8 cellular contexts compared by ENCODE assay signal in the genomic region with DNA sequence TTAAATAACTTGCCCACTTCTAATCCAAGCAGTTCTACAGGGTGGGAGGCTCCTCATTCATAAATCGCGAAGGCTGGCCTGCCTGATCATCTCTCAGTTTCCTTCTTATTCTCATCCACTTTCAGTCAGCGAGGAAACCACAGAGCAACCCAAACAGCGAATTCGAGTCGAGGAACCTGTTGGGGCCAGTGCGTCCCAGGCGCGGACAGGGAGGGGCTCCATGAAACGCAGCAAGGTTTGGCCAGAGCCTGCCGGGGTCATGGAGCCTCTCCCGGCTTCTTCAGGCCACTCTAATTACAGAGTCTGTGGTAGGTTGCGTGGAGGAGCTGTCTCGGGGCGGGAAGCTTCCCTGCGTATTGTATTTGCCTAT. TPM values are rescaled to one million over a fixed set of nuclear protein-coding genes. Genes with fewer than 3 reads are reported as not detected.
DNase-seq lines count a peak whose midpoint lies in the region; ATAC-seq and FAIRE-seq lines count a peak whose summit lies in the region.

No MANE protein-coding gene starts in this region.

- peaks cover 4% of the 10 kb centered on the region for H3K4me1 ChIP-seq in iPS-18a (ENCODE audit: control insufficient read depth, low read depth, low read length)
- peaks cover 0 to 2% of the 10 kb centered on the region in 2 donors for H3K4me1 ChIP-seq in small intestine (ENCODE audit: control insufficient read depth in 2 of 2, insufficient read depth in 1 of 2, low read depth in 1 of 2, low read length in 1 of 2)

- H3K27me3 Mint-ChIP-seq in activated naive CD8-positive, alpha-beta T cell treated with anti-CD3 and anti-CD28 coated beads for 36 hours = peaks cover 50% of the 10 kb centered on the region

- H3K27ac Mint-ChIP-seq in activated naive CD8-positive, alpha-beta T cell treated with anti-CD3 and anti-CD28 coated beads for 36 hours = peak overlapping the region; percentile 81

- peaks cover 23% of the 10 kb centered on the region for H3K4me1 Mint-ChIP-seq in activated naive CD8-positive, alpha-beta T cell treated with anti-CD3 and anti-CD28 coated beads for 36 hours

- WGBS in small intestine, 3 donors = 5 to 11% (median 9%) methylated on average over 16 of the region's 16 CpGs

- peak overlapping the region; percentile 73 for H3K9ac ChIP-seq in iPS-18a (ENCODE audit: low read length)

- H3K27ac ChIP-seq in iPS-18a (ENCODE audit: low read length) (peak overlapping the region; percentile 86), small intestine (ENCODE audit: low read depth in 1 of 2, low read length in 1 of 2) (peak overlapping the region in 1 of 2 donors; percentile 82)

- H3K4me3 ChIP-seq in iPS-18a (ENCODE audit: low read length) (peak overlapping the region; percentile 67), small intestine (ENCODE audit: low read depth in 1 of 2, low read length in 2 of 2) (peak overlapping the region; percentile 8 to 56)

- H3K36me3 ChIP-seq in iPS-18a (ENCODE audit: control insufficient read depth, low read depth, low read length) (no peaks in the 10 kb centered on the region), small intestine (ENCODE audit: control insufficient read depth in 2 of 2, insufficient read depth in 2 of 2, low read length in 2 of 2) (no peaks in the 10 kb centered on the region)

- H3K36me3 Mint-ChIP-seq in activated naive CD8-positive, alpha-beta T cell treated with anti-CD3 and anti-CD28 coated beads for 36 hours = no peaks in the 10 kb centered on the region

- ATAC-seq in GM18517 (IDR thresholded peaks at IDR 0.05; ENCODE audit: unreplicated experiment) (peak; percentile 1), HG03439 (IDR thresholded peaks at IDR 0.05; ENCODE audit: unreplicated experiment) (peak; percentile 10), HG03521 (IDR thresholded peaks at IDR 0.05; ENCODE audit: unreplicated experiment) (no peak)

- H3K27me3 ChIP-seq in iPS-18a (ENCODE audit: control insufficient read depth, insufficient read depth, low read length) = peaks cover 56% of the 10 kb centered on the region
- peaks cover 3 to 15% of the 10 kb centered on the region in 2 donors for H3K27me3 ChIP-seq in small intestine (ENCODE audit: control insufficient read depth in 2 of 2, insufficient read depth in 2 of 2, low read length in 2 of 2)

- H3K4me3 Mint-ChIP-seq in activated naive CD8-positive, alpha-beta T cell treated with anti-CD3 and anti-CD28 coated beads for 36 hours = peak overlapping the region; percentile 82

- FAIRE-seq in small intestine (lab: Jason Lieb, UNC) = no peak

- DNase-seq in activated naive CD8-positive, alpha-beta T cell treated with anti-CD3 and anti-CD28 coated beads for 36 hours = peak; percentile 36
- peak; percentile 5 for DNase-seq in small intestine
- DNase-seq in NCI-H774 (lab: John Stamatoyannopoulos, UW) = no peak
- DNase-seq in DMS53 (lab: John Stamatoyannopoulos, UW) = no peak

- H3K9me3 Mint-ChIP-seq in activated naive CD8-positive, alpha-beta T cell treated with anti-CD3 and anti-CD28 coated beads for 36 hours = no peaks in the 10 kb centered on the region

- H3K9me3 ChIP-seq in iPS-18a (ENCODE audit: control insufficient read depth, low read depth, low read length) (no peaks in the 10 kb centered on the region), small intestine (ENCODE audit: control insufficient read depth, low read depth) (no peaks in the 10 kb centered on the region)

RNA-seq across cellular contexts. Expression of gene NAV2, which starts 0.7 kb away (rescaled TPM):
- total RNA-seq in activated naive CD8-positive, alpha-beta T cell treated with anti-CD3 and anti-CD28 coated beads for 36 hours = under 1 TPM; 0.14 to 0.20 TPM
- 1 to 10 TPM; 1.6 to 6.5 (median 2.0) TPM for polyA plus RNA-seq in small intestine

Comparison
In these comparisons a context has a peak if more than half of its experiments do, and no peak if none do; other contexts are left out.
1. DNase-seq: peak in activated naive CD8-positive, alpha-beta T cell treated with anti-CD3 and anti-CD28 coated beads for 36 hours (single experiment) and small intestine (single experiment); none in NCI-H774 (single experiment) and DMS53 (single experiment).